22 cellular contexts compared by ENCODE assay signal in the genomic region with DNA sequence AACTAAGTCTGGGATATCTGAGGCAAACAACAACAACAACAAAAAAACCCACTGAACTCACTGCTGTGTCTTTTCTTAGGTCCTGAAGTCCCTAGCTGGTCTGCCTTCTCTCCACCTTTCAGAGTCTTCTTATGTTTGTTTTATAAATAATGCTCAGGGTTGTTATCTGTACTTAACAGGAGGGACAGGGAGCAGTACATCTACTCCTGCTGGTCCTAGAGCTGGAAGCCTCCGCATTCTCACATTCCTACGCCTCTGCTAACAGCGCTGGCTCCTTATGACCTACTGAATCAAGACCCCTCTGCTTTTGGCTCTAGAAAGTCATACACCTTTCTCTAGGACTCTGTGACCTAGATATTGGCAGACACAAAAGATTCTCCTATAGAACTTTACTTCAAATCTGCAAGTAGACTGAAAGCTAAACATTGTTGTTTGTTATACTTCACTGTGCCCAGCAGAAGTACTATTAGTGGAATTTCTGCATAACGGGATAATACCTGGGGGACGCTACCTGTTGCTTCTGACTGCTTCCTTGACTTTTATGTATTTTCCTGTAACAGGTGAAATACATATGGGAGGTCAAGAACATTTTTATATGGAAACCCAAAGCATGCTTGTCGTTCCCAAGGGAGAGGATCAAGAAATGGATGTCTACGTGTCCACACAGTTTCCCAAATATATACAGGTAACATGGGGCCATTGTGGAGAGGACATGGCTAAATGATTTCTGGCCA. TPM values are rescaled to one million over a fixed set of nuclear protein-coding genes. Genes with fewer than 3 reads are reported as not detected.
DNase-seq lines count a peak whose midpoint lies in the region; ATAC-seq, FAIRE-seq and TF ChIP-seq lines count a peak whose summit lies in the region.
"Had no signal": no experiment of that assay in that cellular context is flagged by ENCODE, and none has a peak within 500 bp of the region (broad histone marks: within the 10 kb centered on the region; RNA-seq: fewer than 3 reads in every experiment).

No MANE protein-coding gene starts in this region.

- in situ Hi-C loops in HepG2 (cut with HindIII; ENCODE audit: extremely low pct_ligation_motif_present, low pct_unique_long_range_greater_than_20kb) (no loop called here), K562 (cut with MboI) (no loop called here)

- H3K9me3 ChIP-seq in liver (ENCODE audit: control insufficient read depth in 4 of 4, low read length in 3 of 4) (no peaks in the 10 kb centered on the region), HepG2 (ENCODE audit: low read length) (no peaks in the 10 kb centered on the region), SK-N-MC (ENCODE audit: low read depth, low read length) (peaks cover 5% of the 10 kb centered on the region; the same call in 1 of the 2 replicates), K562 (replicated peaks; ENCODE audit: control insufficient read depth, insufficient read depth, low read depth, low read length) (no peaks in the 10 kb centered on the region), stomach (no peaks in the 10 kb centered on the region)
- H3K9me3 ChIP-seq: Caco-2, HAP-1 had no signal

- peaks cover 3% of the 10 kb centered on the region for H3K27me3 Mint-ChIP-seq in glutamatergic neuron (ENCODE audit: unreplicated experiment)

- BruUV-seq in HepG2 (replicated peaks; lab: Mats Ljungman, UMichigan): no TSS peak
- no TSS peak for BruUV-seq in K562 (replicated peaks; lab: Mats Ljungman, UMichigan)

- H3K4me1 ChIP-seq in liver (ENCODE audit: control insufficient read depth in 4 of 4, insufficient read depth in 4 of 4, low read length in 3 of 4) (peaks cover 0 to 5% (median 1%) of the 10 kb centered on the region in 4 donors), HepG2 (ENCODE audit: insufficient read depth, low read length) (no peaks in the 10 kb centered on the region), K562 (replicated peaks in 1 of 2; ENCODE audit: control insufficient read depth in 2 of 2, insufficient read depth in 2 of 2, low read length in 2 of 2) (no peaks in the 10 kb centered on the region; a peak in 3 of 5 replicates), stomach (no peaks in the 10 kb centered on the region)
- H3K4me1 ChIP-seq: Caco-2, HAP-1 had no signal

- H3K4me3 ChIP-seq in liver (ENCODE audit: low read depth in 1 of 3, low read length in 3 of 3) (no peak overlapping the region), HepG2 (replicated peaks in 1 of 3; ENCODE audit: insufficient read depth in 1 of 3, low read depth in 2 of 3, low read length in 3 of 3) (no peak overlapping the region), SK-N-MC (no peak overlapping the region), K562 (no peak overlapping the region), stomach (no peak overlapping the region)
- H3K4me3 ChIP-seq: HAP-1 had no signal

- H4K20me1 ChIP-seq in HepG2 (ENCODE audit: insufficient read depth, low read length) (no peaks in the 10 kb centered on the region), K562 (replicated peaks; ENCODE audit: control insufficient read depth, insufficient read depth, low read length) (no peaks in the 10 kb centered on the region)

- no peaks in the 10 kb centered on the region for H3K27me3 ChIP-seq in liver (ENCODE audit: control insufficient read depth in 4 of 4, insufficient read depth in 4 of 4, low read length in 3 of 4)
- no peaks in the 10 kb centered on the region for H3K27me3 ChIP-seq in HepG2 (ENCODE audit: control insufficient read depth in 1 of 2, insufficient read depth in 2 of 2, low read length in 2 of 2)
- no peaks in the 10 kb centered on the region; a peak in 2 of 5 replicates for H3K27me3 ChIP-seq in K562 (ENCODE audit: control insufficient read depth in 2 of 2, insufficient read depth in 2 of 2, low read length in 2 of 2)
- H3K27me3 ChIP-seq in stomach: no peaks in the 10 kb centered on the region

- no peaks in the 10 kb centered on the region for H3K4me1 Mint-ChIP-seq in glutamatergic neuron (ENCODE audit: low read depth, unreplicated experiment)
- H3K4me1 Mint-ChIP-seq: B cell; CD4-positive, CD25-positive, alpha-beta regulatory T cell had no signal

- H3K27ac Mint-ChIP-seq in glutamatergic neuron (ENCODE audit: unreplicated experiment): no peak overlapping the region
- H3K27ac Mint-ChIP-seq: B cell; CD4-positive, CD25-positive, alpha-beta regulatory T cell; CD8-positive, alpha-beta T cell had no signal

- TF ChIP-seq EP300 in HepG2 (IDR thresholded peaks at IDR 0.05; ENCODE audit: low read depth in 2 of 2, low read length in 2 of 2) (no peak), HepG2 (CRISPR knock-in tag; IDR thresholded peaks at IDR 0.05; ENCODE audit: borderline replicate concordance) (no peak), K562 (IDR thresholded peaks at IDR 0.05; ENCODE audit: low read length) (no peak), stomach (IDR thresholded peaks at IDR 0.05) (no peak)

- 96% methylated on average over 7 of the region's 7 CpGs for WGBS in liver
- WGBS in HepG2 (ENCODE audit: low lambda C conversion rate): 95% methylated on average over 7 of the region's 7 CpGs
- 5% methylated on average over 7 of the region's 7 CpGs for WGBS in K562 (ENCODE audit: insufficient coverage, low coverage, missing lambda C conversion rate)
- 87 to 94% (median 90%) methylated on average over 7 of the region's 7 CpGs for WGBS in stomach, 5 donors

- FAIRE-seq in HepG2 (lab: Jason Lieb, UNC) (no peak), K562 (lab: Jason Lieb, UNC) (peak; percentile 77)
- FAIRE-seq: A204.1, G401.6, GM12892, H54 had no signal

- H3K9ac ChIP-seq in liver (ENCODE audit: low read depth in 1 of 2, low read length in 2 of 2): no peak overlapping the region
- no peak overlapping the region for H3K9ac ChIP-seq in HepG2 (ENCODE audit: insufficient read depth, low read depth, low read length)
- H3K9ac ChIP-seq in SK-N-MC (ENCODE audit: insufficient read length): no peak overlapping the region
- H3K9ac ChIP-seq in K562 (ENCODE audit: insufficient read depth in 1 of 2, low read depth in 2 of 2, low read length in 2 of 2): no peak overlapping the region

- DNase-seq in HepG2 (ENCODE audit: low spot score): no peak
- DNase-seq in SK-N-MC (ENCODE audit: low read depth, low spot score): no peak
- DNase-seq in K562 (ENCODE audit: extremely low read depth in 1 of 4, low spot score in 3 of 4): peak in 3 of 4 experiments; percentile 12 to 43 (median 36)
- no peak for DNase-seq in NCI-H2171 (lab: John Stamatoyannopoulos, UW)
- no peak for DNase-seq in stomach
- DNase-seq in glutamatergic neuron: no peak
- DNase-seq: C1 segment of cervical spinal cord; Caco-2; CD4-positive, CD25-positive, alpha-beta regulatory T cell; CD8-positive, alpha-beta T cell; DMS153; DND-41; GOT3 had no signal

- intact Hi-C loops in HepG2 (cut with micrococcal nuclease; ENCODE audit: unreplicated experiment): no loop called here
- intact Hi-C loops in K562 (cut with micrococcal nuclease): no loop called here
- intact Hi-C loops in stomach (cut with DNase I; ENCODE audit: low total_unique reads): no loop called here

- TF ChIP-seq RAD21 in liver (IDR thresholded peaks at IDR 0.05): no peak
- TF ChIP-seq RAD21 in HepG2 (CRISPR knock-in tag; IDR thresholded peaks at IDR 0.05): no peak
- no peak for TF ChIP-seq RAD21 in K562 (CRISPR knock-in tag; conservative IDR thresholded peaks at IDR 0.05 in 1 of 2, IDR thresholded peaks at IDR 0.05 in 1 of 2)

- POLR2A ChIA-PET in HepG2 (lab: Yijun Ruan, JAX) (interaction anchor here (1.2 kb wide), 1 partner anchor 8 kb away, joined by 3 read pairs; no protein-coding TSS in a partner anchor), K562 (lab: Yijun Ruan, JAX) (no interaction called here)

- no peak overlapping the region for H3K4me2 ChIP-seq in HepG2 (ENCODE audit: low read depth, low read length)
- no peak overlapping the region for H3K4me2 ChIP-seq in K562 (ENCODE audit: insufficient read depth, low read length)

- H2AFZ ChIP-seq in HepG2 (ENCODE audit: low read length) (no peak overlapping the region), K562 (ENCODE audit: low read depth, low read length) (0 out of 2 replicates have a peak overlapping the region, but pooled peaks have one; percentile 28)

- TF ChIP-seq POLR2A in HepG2 (IDR thresholded peaks at IDR 0.05; ENCODE audit: insufficient read depth in 1 of 2, low read depth in 2 of 2, low read length in 2 of 2): no peak
- no peak for TF ChIP-seq POLR2A in K562 (conservative IDR thresholded peaks at IDR 0.05)
- no peak for TF ChIP-seq POLR2A in stomach (IDR thresholded peaks at IDR 0.05)

- TF ChIP-seq CTCF in liver (IDR thresholded peaks at IDR 0.05; ENCODE audit: low read depth, low read length, missing input control): no peak
- TF ChIP-seq CTCF in HepG2 (CRISPR knock-in tag; IDR thresholded peaks at IDR 0.05): no peak
- no peak for TF ChIP-seq CTCF in K562 (IDR thresholded peaks at IDR 0.05 in 2 of 3, conservative IDR thresholded peaks at IDR 0.05 in 1 of 3; ENCODE audit: insufficient read depth in 2 of 3, low read depth in 1 of 3, low read length in 3 of 3)
- TF ChIP-seq CTCF in stomach (IDR thresholded peaks at IDR 0.05): no peak
- no peak for TF ChIP-seq CTCF in glutamatergic neuron (IDR thresholded peaks at IDR 0.05; ENCODE audit: partially characterized antibody, unreplicated experiment)

- CTCF ChIA-PET in HepG2 (lab: Yijun Ruan, JAX; ENCODE audit: low intra/inter-chr PET ratio, low total read pairs): no interaction called here
- CTCF ChIA-PET in K562 (lab: Yijun Ruan, JAX; ENCODE audit: low intra/inter-chr PET ratio): no interaction called here

- H3K27ac ChIP-seq in liver (ENCODE audit: low read depth in 1 of 2, low read length in 2 of 2) (peak overlapping the region; percentile 2 to 59), HepG2 (ENCODE audit: extremely low read length, insufficient read depth, low read length) (no peak overlapping the region), SK-N-MC (0 out of 2 replicates have a peak overlapping the region, but pooled peaks have one; percentile 48), K562 (ENCODE audit: extremely low read depth, low read depth, low read length) (no peak overlapping the region), stomach (no peak overlapping the region)
- H3K27ac ChIP-seq: 22Rv1 had no signal

- ATAC-seq in HepG2 (no peak), K562 (peak; percentile 82), esophagus mucosa (no peak)
- ATAC-seq: CD8-positive, alpha-beta T cell had no signal

- peaks cover 12 to 75% (median 52%) of the 10 kb centered on the region in 4 donors for H3K36me3 ChIP-seq in liver (ENCODE audit: control insufficient read depth in 4 of 4, insufficient read depth in 3 of 4, low read depth in 1 of 4, low read length in 3 of 4)
- peaks cover 0 to 3% of the 10 kb centered on the region in 2 experiments; a peak in 1 of 5 replicates for H3K36me3 ChIP-seq in HepG2 (replicated peaks in 1 of 2; ENCODE audit: control insufficient read depth in 1 of 2, insufficient read depth in 2 of 2, low read length in 2 of 2)
- no peaks in the 10 kb centered on the region for H3K36me3 ChIP-seq in SK-N-MC (ENCODE audit: insufficient read depth, low read length)
- H3K36me3 ChIP-seq in K562 (ENCODE audit: control insufficient read depth, insufficient read depth, low read length): no peaks in the 10 kb centered on the region
- H3K36me3 ChIP-seq in stomach: peaks cover 0 to 13% (median 3%) of the 10 kb centered on the region in 4 donors
- H3K36me3 ChIP-seq: HAP-1 had no signal

- no peaks in the 10 kb centered on the region for H3K36me3 Mint-ChIP-seq in glutamatergic neuron (ENCODE audit: unreplicated experiment)
- H3K36me3 Mint-ChIP-seq: CD4-positive, CD25-positive, alpha-beta regulatory T cell; CD8-positive, alpha-beta T cell had no signal

- H3K9me1 ChIP-seq in K562 (ENCODE audit: control insufficient read depth, insufficient read depth, low read length): no peaks in the 10 kb centered on the region

- H3K4me3 Mint-ChIP-seq in glutamatergic neuron (ENCODE audit: unreplicated experiment): no peak overlapping the region
- H3K4me3 Mint-ChIP-seq: B cell; CD4-positive, CD25-positive, alpha-beta regulatory T cell; CD8-positive, alpha-beta T cell had no signal

- H3K9me3 Mint-ChIP-seq in glutamatergic neuron (ENCODE audit: unreplicated experiment): peaks cover 1% of the 10 kb centered on the region

- H3K79me2 ChIP-seq in HepG2 (ENCODE audit: insufficient read depth, low read length) (no peaks in the 10 kb centered on the region), K562 (ENCODE audit: control insufficient read depth, insufficient read depth, low read length) (no peaks in the 10 kb centered on the region)

RNA-seq across cellular contexts. Expression of gene AOX1, which starts 48.6 kb away (rescaled TPM):
- total RNA-seq in liver: 1,000 to 10,000 TPM in 1 of 2 donors, 1 to 10 TPM in 1; 9.9 to 1,131 TPM
- 100 to 1,000 TPM; 245 to 727 TPM for polyA plus RNA-seq in liver
- 18.0 and 27.5 TPM in 2 replicates for total RNA-seq in HepG2 (2016; rRNA removed; fragmentation: Illumina TruSeq; extraction: Trizol)
- total RNA-seq in HepG2 (2016; cell fraction: cytosol; rRNA removed; fragmentation: Illumina TruSeq; extraction: Trizol; ENCODE audit: low read depth): 2.9 and 3.1 TPM in 2 replicates
- total RNA-seq in HepG2 (2016; cell fraction: insoluble cytoplasmic fraction; rRNA removed; fragmentation: Illumina TruSeq; extraction: Trizol): 16.9 and 27.1 TPM in 2 replicates
- 5.6 and 7.9 TPM in 2 replicates for total RNA-seq in HepG2 (2016; cell fraction: membrane; rRNA removed; fragmentation: Illumina TruSeq; extraction: Trizol)
- total RNA-seq in HepG2 (2016; cell fraction: nucleus; rRNA removed; fragmentation: Illumina TruSeq; extraction: Trizol): 11.2 and 11.3 TPM in 2 replicates
- polyA plus RNA-seq in HepG2 (2011; rRNA removed): 9.2 and 18.9 TPM in 2 replicates
- 9.0 and 14.2 TPM in 2 replicates for polyA plus RNA-seq in HepG2 (2011; cell fraction: cytosol; rRNA removed)
- polyA plus RNA-seq in HepG2 (2011; cell fraction: nucleus; rRNA removed): 6.6 and 14.0 TPM in 2 replicates
- polyA plus RNA-seq in HepG2 (2012): 12.6 and 15.2 TPM in 2 replicates
- polyA plus RNA-seq in HepG2 (2016; cell fraction: cytosol; fragmentation: Illumina TruSeq; extraction: Trizol; ENCODE audit: low read depth): 0.95 and 1.1 TPM in 2 replicates
- 21.2 and 21.7 TPM in 2 replicates for polyA plus RNA-seq in HepG2 (2016; cell fraction: insoluble cytoplasmic fraction; fragmentation: Illumina TruSeq; extraction: Trizol; ENCODE audit: low read depth)
- 2.7 and 3.3 TPM in 2 replicates for polyA plus RNA-seq in HepG2 (2016; cell fraction: membrane; fragmentation: Illumina TruSeq; extraction: Trizol; ENCODE audit: low read depth)
- polyA plus RNA-seq in HepG2 (2016; cell fraction: nucleus; fragmentation: Illumina TruSeq; extraction: Trizol; ENCODE audit: insufficient read depth, low read depth): 8.2 and 9.7 TPM in 2 replicates
- 9.0 and 94.3 TPM in 2 replicates for polyA minus RNA-seq in HepG2 (2011; rRNA and poly(A)+ RNA removed; ENCODE audit: low replicate concordance)
- 16.3 and 44.6 TPM in 2 replicates for polyA minus RNA-seq in HepG2 (2011; cell fraction: cytosol; rRNA and poly(A)+ RNA removed)
- 6.7 and 17.2 TPM in 2 replicates for polyA minus RNA-seq in HepG2 (2011; cell fraction: nucleus; rRNA and poly(A)+ RNA removed)
- total RNA-seq in K562 (2011; cell fraction: chromatin; rRNA removed; ENCODE audit: low replicate concordance): not detected in 2 replicates
- 0.92 TPM in 1 of 2 replicates, not detected in the other for total RNA-seq in K562 (2011; cell fraction: nucleolus; rRNA removed)
- total RNA-seq in K562 (2011; cell fraction: nucleoplasm; rRNA removed): not detected in 2 replicates
- total RNA-seq in K562 (2014; rRNA removed): 0.16 TPM in 1 of 2 replicates, not detected in the other
- not detected in 2 replicates for total RNA-seq in K562 (2014; rRNA removed; fragmentation: Illumina TruSeq; extraction: Trizol)
- total RNA-seq in K562 (2015; rRNA removed; fragmentation: Illumina TruSeq; extraction: Trizol): not detected in 2 replicates
- 0.55 and 0.69 TPM in 2 replicates for total RNA-seq in K562 (2021)
- 0.10 and 0.20 TPM in 2 replicates for polyA plus RNA-seq in K562 (2011; rRNA removed)
- polyA plus RNA-seq in K562 (2011; cell fraction: cytosol; rRNA removed): 0.06 and 0.55 TPM in 2 replicates
- 0.23 and 0.37 TPM in 2 replicates for polyA plus RNA-seq in K562 (2011; cell fraction: nucleus; rRNA removed)
- 0.05 TPM in 1 of 2 replicates, not detected in the other for polyA plus RNA-seq in K562 (2012)
- polyA plus RNA-seq in K562 (2014; fragmentation: Illumina TruSeq; extraction: Trizol): not detected in 2 replicates
- polyA plus RNA-seq in K562 (2014; fragmentation: Nextera tagmentation; extraction: Ambion mirVana): under 1 TPM in 1 of 2 experiments, not detected in 1; 0.20 TPM
- polyA plus RNA-seq in K562 (2014; rRNA removed): not detected in 2 replicates
- 0.04 and 0.63 TPM in 2 replicates for polyA minus RNA-seq in K562 (2011; rRNA and poly(A)+ RNA removed)
- 0.73 TPM in 1 of 2 replicates, not detected in the other for polyA minus RNA-seq in K562 (2011; cell fraction: cytosol; rRNA and poly(A)+ RNA removed)
- polyA minus RNA-seq in K562 (2011; cell fraction: nucleus; rRNA and poly(A)+ RNA removed): 0.11 and 0.13 TPM in 2 replicates
- total RNA-seq in stomach: 100 to 1,000 TPM in 1 of 5 donors, 10 to 100 TPM in 2, 1 to 10 TPM in 2; 6.4 to 303 (median 12.9) TPM
- 10 to 100 TPM in 1 of 3 donors, 1 to 10 TPM in 2; 9.4 to 11.5 (median 9.7) TPM for polyA plus RNA-seq in stomach
- total RNA-seq in esophagus mucosa: 5.2 TPM
- 0.32 TPM for total RNA-seq in glutamatergic neuron (ENCODE audit: unreplicated experiment)
- total RNA-seq: B cell; CD4-positive, CD25-positive, alpha-beta regulatory T cell; CD8-positive, alpha-beta T cell had no signal
- polyA plus RNA-seq: CD4-positive, CD25-positive, alpha-beta regulatory T cell had no signal

Comparison
In these comparisons a context has a peak if more than half of its experiments do, and no peak if none do; other contexts are left out.
1. H3K27ac ChIP-seq: peak in liver (2 of 2) and SK-N-MC (single experiment); none in HepG2 (single experiment), K562 (single experiment) and stomach (0 of 5).
2. DNase-seq: peak in K562 (3 of 4); none in HepG2 (single experiment), SK-N-MC (single experiment), NCI-H2171 (single experiment), stomach (single experiment) and glutamatergic neuron (single experiment).